17 cellular contexts compared by ENCODE assay signal in genomic region chr4:88106205-88106604, GRCh38. TPM values are rescaled to one million over a fixed set of nuclear protein-coding genes. Genes with fewer than 3 reads are reported as not detected.
DNase-seq lines count a peak whose midpoint lies in the region; ATAC-seq lines count a peak whose summit lies in the region.
"Had no signal": no experiment of that assay in that cellular context is flagged by ENCODE, and none has a peak within 500 bp of the region (broad histone marks: within the 10 kb centered on the region; RNA-seq: fewer than 3 reads in every experiment).

No MANE protein-coding gene starts in this region.

- H4K8ac ChIP-seq in mesenchymal stem cell (ENCODE audit: low read length), result no peak overlapping the region

- H3K23ac ChIP-seq in mesenchymal stem cell (ENCODE audit: low read length in 2 of 2), result no peak overlapping the region

- H3K4me2 ChIP-seq in mesenchymal stem cell (ENCODE audit: low read length, poor library complexity, severe bottlenecking), result no peak overlapping the region

- no peak for ATAC-seq in GM18520 (IDR thresholded peaks at IDR 0.05; ENCODE audit: unreplicated experiment)
- ATAC-seq: gastrocnemius medialis had no signal

- peaks cover 6% of the 10 kb centered on the region for H3K4me1 ChIP-seq in mesenchymal stem cell (ENCODE audit: control insufficient read depth, insufficient read depth, low read depth, low read length)

- H3K79me1 ChIP-seq in mesenchymal stem cell (replicated peaks; ENCODE audit: low read length, poor library complexity, severe bottlenecking), result no peaks in the 10 kb centered on the region

- no peak overlapping the region for H3K4ac ChIP-seq in mesenchymal stem cell (ENCODE audit: low read depth in 1 of 2, low read length in 2 of 2)

- H2AFZ ChIP-seq in mesenchymal stem cell (ENCODE audit: low read depth, low read length), result no peak overlapping the region

- H2BK5ac ChIP-seq in mesenchymal stem cell (ENCODE audit: low read depth, low read length, poor library complexity, severe bottlenecking), result no peak overlapping the region

- H2BK12ac ChIP-seq in mesenchymal stem cell (ENCODE audit: low read length in 2 of 2), result no peak overlapping the region

- no peak overlapping the region for H2BK120ac ChIP-seq in mesenchymal stem cell (ENCODE audit: low read depth, low read length)

- no peaks in the 10 kb centered on the region for H3K27me3 ChIP-seq in mesenchymal stem cell (ENCODE audit: control insufficient read depth in 1 of 2, insufficient read depth in 1 of 2, low read length in 2 of 2)
- H3K27me3 ChIP-seq: gastrocnemius medialis had no signal

- no peak overlapping the region for H3K14ac ChIP-seq in mesenchymal stem cell (ENCODE audit: low read length in 2 of 2)

- no peak overlapping the region for H2AK5ac ChIP-seq in mesenchymal stem cell (ENCODE audit: low read length, severe bottlenecking)

- H4K91ac ChIP-seq in mesenchymal stem cell (ENCODE audit: low read length), result no peak overlapping the region

- no peak overlapping the region for H3K9ac ChIP-seq in mesenchymal stem cell (ENCODE audit: low read length)

- no CpG with 5 or more reads among the region's 3 CpGs for WGBS in mesenchymal stem cell

- DNase-seq in HCEC 1CT, result peak; percentile 56
- DNase-seq in NCI-H226, result peak; percentile 54
- peak; percentile 3 to 82 for DNase-seq in dermis microvascular lymphatic vessel endothelial cell (ENCODE audit: low read depth in 2 of 2)
- DNase-seq in mesenchymal stem cell, result peak; percentile 32
- no peak for DNase-seq in NCI-H1105 (lab: John Stamatoyannopoulos, UW)
- DNase-seq in stimulated activated CD4-positive, alpha-beta T cell treated with anti-CD3 and anti-CD28 coated beads, Interleukin-15, amount 100 ng/mL, for 24 hours, result no peak
- DNase-seq: activated CD4-positive, alpha-beta memory T cell treated with anti-CD3 and anti-CD28 coated beads, Interleukin-2, amount 10 ng/mL, durations not matched to agents 7 days and 5 days; activated naive CD4-positive, alpha-beta T cell; DMS153; effector CD8-positive, alpha-beta T cell; gastrocnemius medialis; NCI-H187 treated with DMSO at 0.1 percent for 48 hours; NCI-H524; nephron progenitor cell; stimulated activated CD4-positive, alpha-beta T cell treated with anti-CD3 and anti-CD28 coated beads, Interleukin-2, amount 100 ng/mL, for 24 hours had no signal

- H3K18ac ChIP-seq in mesenchymal stem cell (ENCODE audit: low read depth in 1 of 2, low read length in 2 of 2), result no peak overlapping the region

- H3K4me3 ChIP-seq in mesenchymal stem cell (ENCODE audit: insufficient read depth in 1 of 2, low read depth in 1 of 2, low read length in 2 of 2), result no peak overlapping the region
- H3K4me3 ChIP-seq: gastrocnemius medialis had no signal

- H3K27ac ChIP-seq in mesenchymal stem cell (ENCODE audit: low read length, poor library complexity, severe bottlenecking), result no peak overlapping the region

- H3K36me3 ChIP-seq in mesenchymal stem cell (ENCODE audit: control insufficient read depth in 1 of 2, insufficient read depth in 2 of 2, low read depth in 1 of 2, low read length in 2 of 2), result no peaks in the 10 kb centered on the region
- H3K36me3 ChIP-seq: gastrocnemius medialis had no signal

- H2BK15ac ChIP-seq in mesenchymal stem cell (ENCODE audit: low read depth, poor library complexity, severe bottlenecking), result no peak overlapping the region

- H3K9me3 ChIP-seq in mesenchymal stem cell (ENCODE audit: control insufficient read depth, low read length), result no peaks in the 10 kb centered on the region
- H3K9me3 ChIP-seq: gastrocnemius medialis had no signal

RNA-seq across cellular contexts. Expression of gene ABCG2, which starts 52.2 kb away (rescaled TPM):
- total RNA-seq in dermis microvascular lymphatic vessel endothelial cell, result 11.6 and 13.6 TPM in 2 replicates
- polyA plus RNA-seq in mesenchymal stem cell (2013, experiment 1 of 2), result 1.1 TPM
- 1.4 TPM for polyA plus RNA-seq in mesenchymal stem cell (2013, experiment 2 of 2)
- total RNA-seq: OCI-LY7 had no signal

Comparison
In these comparisons a context has a peak if more than half of its experiments do, and no peak if none do; other contexts are left out.
1. DNase-seq: peak in HCEC 1CT (single experiment), NCI-H226 (single experiment), dermis microvascular lymphatic vessel endothelial cell (2 of 2) and mesenchymal stem cell (single experiment); none in NCI-H1105 (single experiment) and stimulated activated CD4-positive, alpha-beta T cell treated with anti-CD3 and anti-CD28 coated beads, Interleukin-15, amount 100 ng/mL, for 24 hours (single experiment).